Comparison of ENCODE assay signal across 21 cellular contexts in the genomic region with DNA sequence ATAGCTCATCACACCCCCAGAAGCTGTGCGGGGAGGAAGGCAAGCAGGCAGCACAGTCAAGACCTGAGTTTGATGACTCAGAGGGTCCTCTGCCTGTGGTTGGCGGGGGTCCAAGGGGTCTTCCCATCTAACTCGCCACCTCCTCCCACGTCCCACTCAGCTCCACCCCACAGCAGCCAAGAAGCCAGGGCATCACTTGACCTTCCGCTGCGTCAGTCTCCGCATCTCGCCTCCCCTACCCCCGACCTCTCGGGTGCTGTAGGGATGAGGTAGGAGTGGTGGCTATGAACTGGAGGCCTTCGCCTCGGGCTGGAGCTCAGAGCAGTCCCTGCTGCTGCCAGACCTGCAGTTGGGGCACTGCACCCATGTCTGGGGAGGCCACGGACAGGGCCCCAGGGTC.
DNase-seq lines count a peak whose midpoint lies in the region; ATAC-seq and TF ChIP-seq lines count a peak whose summit lies in the region.
"Had no signal": no experiment of that assay in that cellular context is flagged by ENCODE, and none has a peak within 500 bp of the region (broad histone marks: within the 10 kb centered on the region; RNA-seq: fewer than 3 reads in every experiment).

No MANE protein-coding gene starts in this region.

- H3K27ac Mint-ChIP-seq in activated B cell treated with CpG ODN at 0.5 μM for 24 hours: no peak overlapping the region

- no peaks in the 10 kb centered on the region for H3K36me3 ChIP-seq in HEK293 (ENCODE audit: control insufficient read depth in 2 of 2, insufficient read depth in 1 of 2, low read length in 2 of 2)
- H3K36me3 ChIP-seq in left lung: no peaks in the 10 kb centered on the region
- no peaks in the 10 kb centered on the region for H3K36me3 ChIP-seq in psoas muscle (ENCODE audit: insufficient read depth in 1 of 2, low read depth in 1 of 2)

- H3K27me3 ChIP-seq in left lung (peaks cover 0 to 18% of the 10 kb centered on the region in 2 donors), psoas muscle (ENCODE audit: insufficient read depth in 3 of 3, low read length in 2 of 3) (peaks cover 0 to 24% (median 0%) of the 10 kb centered on the region in 3 donors)

- peaks cover 2% of the 10 kb centered on the region for H3K27me3 Mint-ChIP-seq in activated B cell treated with CpG ODN at 0.5 μM for 24 hours

- peaks cover 8% of the 10 kb centered on the region for H3K4me1 Mint-ChIP-seq in activated B cell treated with CpG ODN at 0.5 μM for 24 hours

- H3K4me3 ChIP-seq in HEK293 (ENCODE audit: low read depth, low read length): no peak overlapping the region
- no peak overlapping the region for H3K4me3 ChIP-seq in left lung
- no peak overlapping the region for H3K4me3 ChIP-seq in psoas muscle
- H3K4me3 ChIP-seq: coronary artery had no signal

- intact Hi-C loops in activated B cell treated with CpG ODN at 0.5 μM for 24 hours (cut with micrococcal nuclease) (loop anchor here (5.0 kb wide), 1 partner anchor 92 kb away; a partner anchor contains a TSS), left lung (cut with DNase I) (no loop called here), psoas muscle (cut with DNase I) (no loop called here)

- H3K36me3 Mint-ChIP-seq in activated B cell treated with CpG ODN at 0.5 μM for 24 hours (ENCODE audit: low read depth): peaks cover 17% of the 10 kb centered on the region

- TF ChIP-seq CTCF in HEK293 (tag by site-specific recombination; IDR thresholded peaks at IDR 0.05) (no peak), activated B cell treated with CpG ODN at 0.5 μM for 24 hours (IDR thresholded peaks at IDR 0.05) (no peak), left lung (IDR thresholded peaks at IDR 0.05) (no peak), psoas muscle (IDR thresholded peaks at IDR 0.05) (no peak)

- POLR2A ChIA-PET in HEK293 (lab: Yijun Ruan, JAX) (interaction anchor here (0.7 kb wide), 1 partner anchor 95 kb away, joined by 5 read pairs; a partner anchor contains a TSS), activated B cell treated with CpG ODN at 0.5 μM for 24 hours (lab: Charles Lee) (no interaction called here)

- CTCF ChIA-PET in HEK293 (lab: Yijun Ruan, JAX) (interaction anchor here (0.5 kb wide), 1 partner anchor 8 kb away, joined by 4 read pairs; no protein-coding TSS in a partner anchor), activated B cell treated with CpG ODN at 0.5 μM for 24 hours (lab: Charles Lee) (no interaction called here)

- H3K4me1 ChIP-seq in HEK293 (ENCODE audit: control insufficient read depth, insufficient read depth, low read length): no peaks in the 10 kb centered on the region
- H3K4me1 ChIP-seq in left lung: peaks cover 0 to 12% of the 10 kb centered on the region in 2 donors
- H3K4me1 ChIP-seq in psoas muscle: no peaks in the 10 kb centered on the region

- WGBS in psoas muscle, 3 donors: 89 to 94% (median 90%) methylated on average over 13 of the region's 13 CpGs

- H3K27ac ChIP-seq in HEK293 (ENCODE audit: extremely low read depth, low read depth, low read length) (no peak overlapping the region), left lung (no peak overlapping the region), psoas muscle (no peak overlapping the region)
- H3K27ac ChIP-seq: C4-2B, coronary artery, HL-60, KMS-11 had no signal

- H3K9me3 Mint-ChIP-seq in activated B cell treated with CpG ODN at 0.5 μM for 24 hours: no peaks in the 10 kb centered on the region

- H3K9me3 ChIP-seq in HEK293 (ENCODE audit: control insufficient read depth, insufficient read depth, low read depth, low read length) (no peaks in the 10 kb centered on the region), left lung (no peaks in the 10 kb centered on the region), psoas muscle (no peaks in the 10 kb centered on the region)

- no peak overlapping the region for H3K4me3 Mint-ChIP-seq in activated B cell treated with CpG ODN at 0.5 μM for 24 hours

- DNase-seq in activated B cell treated with CpG ODN at 0.5 μM for 24 hours (peak; percentile 10), left lung (peak; percentile 26 to 59), psoas muscle (peak; percentile 9 to 39), NCI-H1436 (lab: John Stamatoyannopoulos, UW) (no peak), NCI-H2107 treated with DMSO at 0.1 percent for 48 hours (lab: John Stamatoyannopoulos, UW; ENCODE audit: unreplicated experiment) (no peak)
- no peak for DNase-seq in effector CD8-positive, alpha-beta T cell (lab: John Stamatoyannopoulos, UW)
- DNase-seq: activated CD4-positive, alpha-beta T cell treated with anti-CD3 and anti-CD28 coated beads for 1 hour; anterior cingulate cortex; DMS53; erythroblast; midbrain; NCI-H2227 treated with DMSO at 0.1 percent for 48 hours; NK-92 treated with Interleukin-12 subunit alpha and Interleukin-12 subunit beta, amount 100 ng/mL, for 24 hours; occipital lobe; SHP77 had no signal

- ATAC-seq in activated B cell treated with CpG ODN at 0.5 μM for 24 hours (ENCODE audit: low read depth) (no peak), left lung (no peak), psoas muscle (no peak), GM21576 (IDR thresholded peaks at IDR 0.05; ENCODE audit: unreplicated experiment) (no peak)

TF ChIP-seq in HEK293, 187 proteins besides CTCF, POLR2A, EP300 and RAD21:
- no peak for TF ChIP-seq MZF1 (tag by site-specific recombination; IDR thresholded peaks at IDR 0.05; ENCODE audit: borderline replicate concordance)
- no peak for TF ChIP-seq REPIN1 (tag by site-specific recombination; IDR thresholded peaks at IDR 0.05; ENCODE audit: low read depth)
- peak; percentile 15; the same call in 1 of the 2 replicates for TF ChIP-seq ZFHX2 (tag by site-specific recombination; conservative IDR thresholded peaks at IDR 0.05)

Comparison
In these comparisons a context has a peak if more than half of its experiments do, and no peak if none do; other contexts are left out.
1. DNase-seq: peak in activated B cell treated with CpG ODN at 0.5 μM for 24 hours (single experiment), left lung (2 of 2) and psoas muscle (2 of 2); none in NCI-H1436 (single experiment), effector CD8-positive, alpha-beta T cell (single experiment) and NCI-H2107 treated with DMSO at 0.1 percent for 48 hours (single experiment).